8 cellular contexts compared by ENCODE assay signal in the genomic region with DNA sequence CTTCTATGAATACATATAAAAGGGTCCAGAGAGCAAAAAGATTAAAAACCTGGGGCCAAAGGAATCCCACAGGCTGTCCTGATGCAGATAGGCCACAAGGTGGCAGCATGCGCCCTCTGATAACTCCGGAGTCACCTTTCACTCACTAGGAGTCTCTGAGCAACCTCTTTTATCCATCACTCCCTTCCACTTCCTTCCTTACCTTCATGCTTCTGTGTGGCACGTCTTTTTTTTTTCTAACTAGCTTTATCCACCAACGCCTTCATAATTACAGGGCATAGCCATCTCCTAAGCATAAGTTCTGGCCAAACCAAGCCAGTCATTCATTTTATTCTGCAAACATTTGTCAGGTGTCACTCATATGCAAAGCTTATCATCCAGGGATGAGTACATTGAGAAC. TPM values are rescaled to one million over a fixed set of nuclear protein-coding genes. Genes with fewer than 3 reads are reported as not detected.
DNase-seq lines count a peak whose midpoint lies in the region; ATAC-seq and TF ChIP-seq lines count a peak whose summit lies in the region.

No MANE protein-coding gene starts in this region.

- H3K4me1 Mint-ChIP-seq in nephron progenitor cell, result no peaks in the 10 kb centered on the region
- H3K4me1 Mint-ChIP-seq in stimulated activated naive CD8-positive, alpha-beta T cell treated with anti-CD3 and anti-CD28 coated beads, Interleukin-15, amount 100 ng/mL, for 72 hours, result peaks cover 14% of the 10 kb centered on the region

- H3K27me3 ChIP-seq in PC-9 (ENCODE audit: insufficient read depth, low read depth) (peaks cover 8% of the 10 kb centered on the region; the same call in 1 of the 2 replicates), esophagus squamous epithelium (peaks cover 0 to 54% (median 0%) of the 10 kb centered on the region in 4 donors)

- no peak overlapping the region for H3K27ac ChIP-seq in PC-9
- no peak overlapping the region for H3K27ac ChIP-seq in esophagus squamous epithelium

- no TSS peak for BruUV-seq in PC-9 (replicated peaks; lab: Mats Ljungman, UMichigan)

- H3K36me3 ChIP-seq in PC-9 (ENCODE audit: low read depth), result no peaks in the 10 kb centered on the region
- no peaks in the 10 kb centered on the region for H3K36me3 ChIP-seq in esophagus squamous epithelium

- H2AFZ ChIP-seq in PC-9, result no peak overlapping the region

- CTCF ChIA-PET in PC-9 (lab: Charles Lee), result interaction anchor here (0.6 to 1.5 kb wide), 4 partner anchors 143 to 224 kb away, joined by 3 to 5 read pairs (median 4); no protein-coding TSS in a partner anchor

- peak; percentile 59 for ATAC-seq in stimulated activated naive CD8-positive, alpha-beta T cell treated with anti-CD3 and anti-CD28 coated beads, Interleukin-15, amount 100 ng/mL, for 72 hours
- ATAC-seq in HG02938 (IDR thresholded peaks at IDR 0.05; ENCODE audit: unreplicated experiment), result no peak

- no peak for TF ChIP-seq POLR2A in esophagus squamous epithelium (IDR thresholded peaks at IDR 0.05)

- no peak overlapping the region for H3K4me3 ChIP-seq in PC-9
- no peak overlapping the region for H3K4me3 ChIP-seq in esophagus squamous epithelium

- H3F3A ChIP-seq in PC-9 (ENCODE audit: insufficient read depth, low read depth), result peaks cover 31% of the 10 kb centered on the region

- DNase-seq in EL (peak; percentile 59), Kasumi-1 (lab: John Stamatoyannopoulos, UW) (peak; percentile 84 to 87), PC-9 (peak; percentile 57 to 61), esophagus squamous epithelium (lab: John Stamatoyannopoulos, UW) (no peak), nephron progenitor cell (peak; percentile 68)
- peak; percentile 59 for DNase-seq in activated T-cell treated with anti-CD3 and anti-CD28 coated beads, Interleukin-2, amount 50 U/mL, for 1 hour
- DNase-seq in stimulated activated naive CD8-positive, alpha-beta T cell treated with anti-CD3 and anti-CD28 coated beads, Interleukin-15, amount 100 ng/mL, for 72 hours, result peak; percentile 60

- H3K4me3 Mint-ChIP-seq in nephron progenitor cell, result no peak overlapping the region
- no peak overlapping the region for H3K4me3 Mint-ChIP-seq in stimulated activated naive CD8-positive, alpha-beta T cell treated with anti-CD3 and anti-CD28 coated beads, Interleukin-15, amount 100 ng/mL, for 72 hours

- H4K20me1 ChIP-seq in PC-9 (ENCODE audit: insufficient read depth), result no peaks in the 10 kb centered on the region

- TF ChIP-seq CTCF in PC-9 (conservative IDR thresholded peaks at IDR 0.05) (peak; percentile 93), esophagus squamous epithelium (IDR thresholded peaks at IDR 0.05) (peak; percentile 81 to 93 (median 89)), nephron progenitor cell (IDR thresholded peaks at IDR 0.05) (peak; percentile 96)

- peaks cover 3% of the 10 kb centered on the region for H3K9me3 Mint-ChIP-seq in nephron progenitor cell
- no peaks in the 10 kb centered on the region for H3K9me3 Mint-ChIP-seq in stimulated activated naive CD8-positive, alpha-beta T cell treated with anti-CD3 and anti-CD28 coated beads, Interleukin-15, amount 100 ng/mL, for 72 hours

- intact Hi-C loops in PC-9 (cut with micrococcal nuclease; ENCODE audit: unreplicated experiment), result loop anchor here (1.0 to 10.0 kb wide), 4 partner anchors 52 to 634 kb away; partner anchors contain the start of genes ILF2, NPR1, RAB13 and S100A2
- intact Hi-C loops in esophagus squamous epithelium (cut with DNase I), result no loop called here

- no peaks in the 10 kb centered on the region for H3K79me2 ChIP-seq in PC-9 (ENCODE audit: low read depth)

- H3K4me2 ChIP-seq in PC-9, result no peak overlapping the region

- H3K4me1 ChIP-seq in PC-9 (replicated peaks; ENCODE audit: insufficient read depth) (peaks cover 27% of the 10 kb centered on the region), esophagus squamous epithelium (peaks cover 21 to 52% (median 22%) of the 10 kb centered on the region in 3 donors)

- no peaks in the 10 kb centered on the region for H3K36me3 Mint-ChIP-seq in nephron progenitor cell (ENCODE audit: low read depth)

- WGBS in esophagus squamous epithelium, 2 donors, result 0% methylated on average over 4 of the region's 4 CpGs

- no peaks in the 10 kb centered on the region for H3K9me2 ChIP-seq in PC-9 (ENCODE audit: insufficient read depth)

- POLR2A ChIA-PET in PC-9 (lab: Charles Lee; ENCODE audit: unreplicated experiment), result no interaction called here

- H3K27me3 Mint-ChIP-seq in nephron progenitor cell (ENCODE audit: low read depth, poor library complexity), result peaks cover 31% of the 10 kb centered on the region
- H3K27me3 Mint-ChIP-seq in stimulated activated naive CD8-positive, alpha-beta T cell treated with anti-CD3 and anti-CD28 coated beads, Interleukin-15, amount 100 ng/mL, for 72 hours, result peaks cover 27% of the 10 kb centered on the region

- H3K9me3 ChIP-seq in PC-9 (ENCODE audit: insufficient read depth, low read depth) (peaks cover 3% of the 10 kb centered on the region; the same call in 1 of the 2 replicates), esophagus squamous epithelium (no peaks in the 10 kb centered on the region)

- H3K27ac Mint-ChIP-seq in nephron progenitor cell, result no peak overlapping the region
- H3K27ac Mint-ChIP-seq in stimulated activated naive CD8-positive, alpha-beta T cell treated with anti-CD3 and anti-CD28 coated beads, Interleukin-15, amount 100 ng/mL, for 72 hours, result no peak overlapping the region

RNA-seq across cellular contexts. Expression of gene PGLYRP4, which starts 3.9 kb away (rescaled TPM):
- total RNA-seq in PC-9 (2021) (not detected in 2 replicates), esophagus squamous epithelium (10 to 100 TPM in 1 of 4 donors, 1 to 10 TPM in 3; 4.2 to 15.1 (median 6.9) TPM)

RNA-seq across cellular contexts. Expression of gene S100A9, which starts 5.1 kb away (rescaled TPM):
- 2.1 and 4.3 TPM in 2 replicates for total RNA-seq in PC-9 (2021)
- total RNA-seq in esophagus squamous epithelium, result over 10,000 TPM; 15,145 to 90,256 (median 57,331) TPM

RNA-seq across cellular contexts. Expression of gene S100A12, which starts 22.9 kb away (rescaled TPM):
- total RNA-seq in PC-9 (2021) (not detected in 2 replicates), esophagus squamous epithelium (100 to 1,000 TPM in 1 of 4 donors, 10 to 100 TPM in 3; 16.2 to 154 (median 49.0) TPM)

RNA-seq across cellular contexts. Expression of gene S100A8, which starts 38.4 kb away (rescaled TPM):
- total RNA-seq in PC-9 (2021) (not detected in 2 replicates), esophagus squamous epithelium (over 10,000 TPM in 3 of 4 donors, 1,000 to 10,000 TPM in 1; 4,308 to 17,245 (median 15,998) TPM)

RNA-seq across cellular contexts. Expression of gene PGLYRP3, which starts 39.8 kb away (rescaled TPM):
- total RNA-seq in PC-9 (2021) (not detected in 2 replicates), esophagus squamous epithelium (10 to 100 TPM; 14.3 to 44.0 (median 23.8) TPM)

Comparison
In these comparisons a context has a peak if more than half of its experiments do, and no peak if none do; other contexts are left out.
1. RNA of gene S100A9, which starts 5.1 kb away (total RNA-seq): 15,145 to 90,256 TPM in esophagus squamous epithelium; 2.1 to 4.3 TPM in PC-9; every median in the first group is over 1,000 times any median in the second.
2. RNA of gene S100A12, which starts 22.9 kb away (total RNA-seq): 16.2 to 154 TPM in esophagus squamous epithelium; not detected in PC-9; every median in the first group is over 10 times any median in the second.
3. Peak in every context shown above with its lines, with median percentiles within 50 percentile points of each other: CTCF ChIP-seq.